In the genomic region with DNA sequence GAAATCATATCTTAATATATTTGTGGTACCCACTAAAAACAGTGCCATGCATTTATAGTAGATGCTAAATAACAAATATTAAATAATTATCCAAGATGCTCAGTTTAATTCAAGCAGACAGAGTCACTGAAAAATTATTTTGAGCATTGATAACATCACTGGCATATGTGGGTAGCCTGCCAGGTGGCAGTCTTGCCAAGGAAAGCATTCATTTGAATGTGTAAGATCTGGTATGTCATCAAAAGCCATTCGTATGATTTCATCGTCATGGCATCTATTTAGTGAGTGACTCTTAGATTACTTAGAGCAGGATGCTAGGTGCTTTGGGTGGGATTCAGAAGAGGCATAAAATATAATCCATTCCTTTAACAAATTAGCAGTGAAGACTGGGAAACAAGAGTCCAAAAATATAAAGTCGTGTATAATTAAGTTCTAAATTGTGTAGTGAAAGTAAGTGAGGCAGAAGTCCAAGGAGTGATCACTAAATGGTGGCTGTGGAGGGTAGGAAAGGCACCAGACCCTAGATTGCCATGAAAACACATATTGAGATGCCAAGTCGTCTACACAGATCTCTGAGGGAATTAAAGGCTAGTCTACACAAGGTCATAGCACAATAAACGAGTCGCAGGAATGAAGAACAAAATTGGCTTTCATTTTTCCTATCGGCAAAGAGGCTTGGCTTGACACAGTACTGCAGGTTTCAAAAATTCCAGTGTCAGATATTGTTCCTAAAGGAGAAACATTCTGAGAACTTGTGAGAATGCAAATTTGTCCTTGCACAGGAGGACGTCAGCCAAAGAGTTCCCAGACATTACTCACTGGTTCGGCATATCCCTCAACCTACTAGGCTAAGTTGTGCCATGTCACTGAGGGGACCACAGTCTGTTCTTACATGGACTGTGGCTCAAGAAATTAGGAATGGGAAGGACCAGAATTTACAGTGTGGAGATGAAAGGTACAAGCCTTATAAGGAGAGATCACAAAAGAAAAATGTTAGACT, we compare ENCODE assay signal across 11 cellular contexts.
DNase-seq lines count a peak whose midpoint lies in the region; ATAC-seq and TF ChIP-seq lines count a peak whose summit lies in the region.
"Had no signal": no experiment of that assay in that cellular context is flagged by ENCODE, and none has a peak within 500 bp of the region (broad histone marks: within the 10 kb centered on the region; RNA-seq: fewer than 3 reads in every experiment).

No MANE protein-coding gene starts in this region.

- ATAC-seq in HG03108 (IDR thresholded peaks at IDR 0.05; ENCODE audit: unreplicated experiment) = no peak
- no peak for ATAC-seq in gastroesophageal sphincter

- H3K27me3 ChIP-seq in gastroesophageal sphincter = no peaks in the 10 kb centered on the region

- H3K27ac ChIP-seq in gastroesophageal sphincter = no peak overlapping the region

- H3K9me3 ChIP-seq in gastroesophageal sphincter = peaks cover 0 to 6% (median 0%) of the 10 kb centered on the region in 3 donors

- H3K36me3 ChIP-seq in gastroesophageal sphincter = peaks cover 0 to 9% of the 10 kb centered on the region in 2 donors

- peaks cover 0 to 1% (median 0%) of the 10 kb centered on the region in 3 donors for H3K4me1 ChIP-seq in gastroesophageal sphincter

- 50 to 70% methylated on average over 8 to 9 of the region's 9 CpGs for WGBS in gastroesophageal sphincter (ENCODE audit: low coverage in 1 of 2), 2 donors

- no peak for TF ChIP-seq EP300 in gastroesophageal sphincter (IDR thresholded peaks at IDR 0.05)

- DNase-seq in NCI-H146 (lab: John Stamatoyannopoulos, UW) (peak; percentile 7), NCI-H146 treated with DMSO at 0.1 percent for 48 hours (lab: John Stamatoyannopoulos, UW; ENCODE audit: unreplicated experiment) (no peak), RPMI7951 (ENCODE audit: low read depth) (peak; percentile 52), fibroblast of peridontal ligament (ENCODE audit: extremely low read depth) (peak; percentile 79), stromal cell of bone marrow (ENCODE audit: low read depth) (peak; percentile 49), iPS-NIHi7 (ENCODE audit: extremely low spot score) (no peak)
- DNase-seq: activated CD8-positive, alpha-beta memory T cell treated with anti-CD3 and anti-CD28 coated beads, Interleukin-2, amount 50 U/mL, for 4 hours; naive B cell; NCI-H526 had no signal

- no peak overlapping the region for H3K4me3 ChIP-seq in gastroesophageal sphincter

- TF ChIP-seq POLR2A in gastroesophageal sphincter (IDR thresholded peaks at IDR 0.05) = no peak

- no peak for TF ChIP-seq CTCF in gastroesophageal sphincter (IDR thresholded peaks at IDR 0.05)

Comparison
In these comparisons a context has a peak if more than half of its experiments do, and no peak if none do; other contexts are left out.
1. DNase-seq: peak in NCI-H146 (single experiment), RPMI7951 (single experiment), fibroblast of peridontal ligament (single experiment) and stromal cell of bone marrow (single experiment); none in NCI-H146 treated with DMSO at 0.1 percent for 48 hours (single experiment) and iPS-NIHi7 (single experiment).